13 cellular contexts compared by ENCODE assay signal in the genomic region with DNA sequence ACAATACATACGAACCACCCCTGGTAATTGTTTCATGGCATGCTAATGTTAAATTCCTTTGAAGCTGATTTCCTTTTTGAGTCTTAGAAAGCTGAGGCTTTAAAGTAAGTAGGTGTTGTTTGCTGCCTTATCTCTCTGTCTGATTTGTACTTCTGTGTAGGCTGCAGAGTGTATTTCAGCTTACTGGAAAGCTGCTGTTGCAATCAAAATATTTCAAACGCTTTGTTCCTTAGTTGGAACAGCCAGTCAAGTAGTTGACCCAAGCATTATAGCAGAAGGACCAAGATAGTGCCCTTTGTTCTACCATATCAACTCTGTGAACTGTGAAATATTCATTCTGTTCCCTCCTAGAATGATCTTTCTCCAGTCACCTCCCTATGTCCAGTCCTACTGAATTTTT. TPM values are rescaled to one million over a fixed set of nuclear protein-coding genes. Genes with fewer than 3 reads are reported as not detected.
DNase-seq lines count a peak whose midpoint lies in the region; ATAC-seq and TF ChIP-seq lines count a peak whose summit lies in the region.
"Had no signal": no experiment of that assay in that cellular context is flagged by ENCODE, and none has a peak within 500 bp of the region (broad histone marks: within the 10 kb centered on the region; RNA-seq: fewer than 3 reads in every experiment).

No MANE protein-coding gene starts in this region.

- intact Hi-C loops in Right ventricle myocardium inferior (cut with DNase I): loop anchor here (1.0 to 10.0 kb wide), 3 partner anchors 15 to 109 kb away; no protein-coding TSS in a partner anchor
- intact Hi-C loops in cardiac septum (cut with DNase I): loop anchor here (5.0 kb wide), 1 partner anchor 71 kb away; no protein-coding TSS in a partner anchor

- in situ Hi-C loops in G401 (cut with HindIII; ENCODE audit: low sequenced_read_pairs): no loop called here

- H3K4me1 Mint-ChIP-seq in endothelial cell (ENCODE audit: unreplicated experiment): peaks cover 45% of the 10 kb centered on the region
- H3K4me1 Mint-ChIP-seq in activated T-cell treated with anti-CD3 and anti-CD28 coated beads, Interleukin-2, amount 50 U/mL, for 4 hours (ENCODE audit: low read depth): peaks cover 13% of the 10 kb centered on the region

- H3K9me3 Mint-ChIP-seq in endothelial cell (ENCODE audit: unreplicated experiment): no peaks in the 10 kb centered on the region
- no peaks in the 10 kb centered on the region for H3K9me3 Mint-ChIP-seq in activated T-cell treated with anti-CD3 and anti-CD28 coated beads, Interleukin-2, amount 50 U/mL, for 4 hours

- DNase-seq in Right ventricle myocardium inferior (ENCODE audit: missing footprints): no peak
- no peak for DNase-seq in cardiac septum (ENCODE audit: low spot score)
- DNase-seq in endothelial cell (ENCODE audit: low spot score): no peak
- no peak for DNase-seq in G401 (ENCODE audit: low spot score)
- DNase-seq in activated T-cell treated with anti-CD3 and anti-CD28 coated beads, Interleukin-2, amount 50 U/mL, for 4 hours: no peak
- no peak for DNase-seq in islet precursor cell
- DNase-seq: 8988T, activated gamma-delta T cell treated with Interleukin-2 at 50 U/mL for 16 hours, cerebellar nuclear complex, mucosa of descending colon had no signal

- H3K36me3 ChIP-seq in mesodermal cell (ENCODE audit: control insufficient read depth, insufficient read depth, low read length): no peaks in the 10 kb centered on the region
- H3K36me3 ChIP-seq: esophagus muscularis mucosa had no signal

- H3K27ac Mint-ChIP-seq in endothelial cell (ENCODE audit: unreplicated experiment): peak overlapping the region; percentile 91

- no peak overlapping the region for H3K4me3 Mint-ChIP-seq in endothelial cell (ENCODE audit: unreplicated experiment)
- no peak overlapping the region for H3K4me3 Mint-ChIP-seq in activated T-cell treated with anti-CD3 and anti-CD28 coated beads, Interleukin-2, amount 50 U/mL, for 4 hours

- peaks cover 4% of the 10 kb centered on the region for H3K27me3 Mint-ChIP-seq in endothelial cell (ENCODE audit: unreplicated experiment)
- H3K27me3 Mint-ChIP-seq in activated T-cell treated with anti-CD3 and anti-CD28 coated beads, Interleukin-2, amount 50 U/mL, for 4 hours (ENCODE audit: low read depth): peaks cover 50% of the 10 kb centered on the region

- H3K9me3 ChIP-seq in mesodermal cell (ENCODE audit: control insufficient read depth, low read length): no peaks in the 10 kb centered on the region
- H3K9me3 ChIP-seq: esophagus muscularis mucosa, mucosa of descending colon had no signal

- H3K27ac ChIP-seq in mesodermal cell (ENCODE audit: low read depth, low read length, severe bottlenecking): peak overlapping the region; percentile 88
- H3K27ac ChIP-seq: esophagus muscularis mucosa had no signal

- H3K36me3 Mint-ChIP-seq in endothelial cell (ENCODE audit: low read depth, unreplicated experiment): peaks cover 4% of the 10 kb centered on the region
- no peaks in the 10 kb centered on the region for H3K36me3 Mint-ChIP-seq in activated T-cell treated with anti-CD3 and anti-CD28 coated beads, Interleukin-2, amount 50 U/mL, for 4 hours (ENCODE audit: insufficient read depth)

- ATAC-seq in Right ventricle myocardium inferior: peak; percentile 51
- no peak for ATAC-seq in HG03025 (IDR thresholded peaks at IDR 0.05; ENCODE audit: low FRiP score, unreplicated experiment)
- no peak for ATAC-seq in activated T-cell treated with anti-CD3 and anti-CD28 coated beads, Interleukin-2, amount 50 U/mL, for 4 hours
- ATAC-seq: mucosa of descending colon had no signal

- no peak for TF ChIP-seq CTCF in endothelial cell (IDR thresholded peaks at IDR 0.05; ENCODE audit: unreplicated experiment)

- peaks cover 29% of the 10 kb centered on the region for H3K4me1 ChIP-seq in mesodermal cell (ENCODE audit: control insufficient read depth, insufficient read depth, low read length, poor library complexity, severe bottlenecking)

- no peak overlapping the region for H3K4me3 ChIP-seq in mesodermal cell (ENCODE audit: extremely low read depth, insufficient read depth, low read length, poor library complexity, severe bottlenecking)
- H3K4me3 ChIP-seq: esophagus muscularis mucosa, mucosa of descending colon had no signal

- 22 to 63% methylated on average over 1 of the region's 2 CpGs for WGBS in mesodermal cell (ENCODE audit: insufficient coverage in 2 of 2), 2 experiments

RNA-seq across cellular contexts. Expression of a gene that starts 3.1 kb away (rescaled TPM):
- total RNA-seq in Right ventricle myocardium inferior (378 TPM), cardiac septum (463 TPM), endothelial cell (ENCODE audit: unreplicated experiment) (9.0 TPM)
- 49.7 TPM for polyA plus RNA-seq in mesodermal cell (2013, experiment 1 of 2)
- polyA plus RNA-seq in mesodermal cell (2013, experiment 2 of 2): 73.1 TPM
- total RNA-seq in G401 (2014; rRNA removed; shearing (Covaris generic)): 6.5 and 10.2 TPM in 2 replicates
- under 1 TPM; 0.16 to 0.24 (median 0.18) TPM for total RNA-seq in activated T-cell treated with anti-CD3 and anti-CD28 coated beads, Interleukin-2, amount 50 U/mL, for 4 hours

Comparison
In these comparisons a context has a peak if more than half of its experiments do, and no peak if none do; other contexts are left out.
1. RNA of a gene that starts 3.1 kb away (total RNA-seq): 463 TPM in cardiac septum (single experiment) and 378 TPM in Right ventricle myocardium inferior (single experiment); 6.5 to 10.2 TPM in G401, 9.0 TPM in endothelial cell (single experiment) and 0.16 to 0.24 TPM in activated T-cell treated with anti-CD3 and anti-CD28 coated beads, Interleukin-2, amount 50 U/mL, for 4 hours; every median in the first group is over 10 times any median in the second.